10 cellular contexts compared by ENCODE assay signal in genomic region chr19:49891393-49891792, GRCh38. TPM values are rescaled to one million over a fixed set of nuclear protein-coding genes. Genes with fewer than 3 reads are reported as not detected.
DNase-seq lines count a peak whose midpoint lies in the region; ATAC-seq and TF ChIP-seq lines count a peak whose summit lies in the region.
"Had no signal": no experiment of that assay in that cellular context is flagged by ENCODE, and none has a peak within 500 bp of the region (broad histone marks: within the 10 kb centered on the region; RNA-seq: fewer than 3 reads in every experiment).

No MANE protein-coding gene starts in this region.

- H3K27me3 Mint-ChIP-seq in activated CD4-positive, alpha-beta T cell treated with anti-CD3 and anti-CD28 coated beads, Interleukin-2, amount 10 ng/mL, durations not matched to agents 7 days and 5 days, result peaks cover 3% of the 10 kb centered on the region
- H3K27me3 Mint-ChIP-seq in neural progenitor cell (ENCODE audit: insufficient read depth, low read depth), result peaks cover 19% of the 10 kb centered on the region
- H3K27me3 Mint-ChIP-seq: naive thymus-derived CD4-positive, alpha-beta T cell had no signal

- ATAC-seq in GM18907 (IDR thresholded peaks at IDR 0.05; ENCODE audit: unreplicated experiment), result no peak
- ATAC-seq: gastroesophageal sphincter had no signal

- H2AFZ ChIP-seq in neural progenitor cell (replicated peaks), result no peak overlapping the region
- H2AFZ ChIP-seq: GM23248 had no signal

- peaks cover 23% of the 10 kb centered on the region for H3F3A ChIP-seq in neural progenitor cell (ENCODE audit: low read depth)

- no peaks in the 10 kb centered on the region for H3K36me3 ChIP-seq in neural progenitor cell

- no peak overlapping the region for H3K9ac ChIP-seq in neural progenitor cell
- H3K9ac ChIP-seq: GM23248 had no signal

- peak overlapping the region; percentile 54 for H3K27ac Mint-ChIP-seq in activated CD4-positive, alpha-beta T cell treated with anti-CD3 and anti-CD28 coated beads, Interleukin-2, amount 10 ng/mL, durations not matched to agents 7 days and 5 days
- peak overlapping the region; percentile 42 for H3K27ac Mint-ChIP-seq in neural progenitor cell

- no peak overlapping the region for H3K4me3 Mint-ChIP-seq in activated CD4-positive, alpha-beta T cell treated with anti-CD3 and anti-CD28 coated beads, Interleukin-2, amount 10 ng/mL, durations not matched to agents 7 days and 5 days
- H3K4me3 Mint-ChIP-seq in neural progenitor cell, result peak overlapping the region; percentile 30

- H3K4me3 ChIP-seq in neural progenitor cell, result no peak overlapping the region
- H3K4me3 ChIP-seq: gastroesophageal sphincter, GM23248 had no signal

- H3K27ac ChIP-seq in neural progenitor cell, result no peak overlapping the region
- H3K27ac ChIP-seq: gastroesophageal sphincter, GM23248, testis had no signal

- H3K4me2 ChIP-seq in neural progenitor cell, result no peak overlapping the region

- no peaks in the 10 kb centered on the region for H3K79me2 ChIP-seq in neural progenitor cell (ENCODE audit: low read depth)

- POLR2A ChIA-PET in activated CD4-positive, alpha-beta T cell treated with anti-CD3 and anti-CD28 coated beads, Interleukin-2, amount 10 ng/mL, durations not matched to agents 7 days and 5 days (lab: Charles Lee), result no interaction called here

- H4K20me1 ChIP-seq in neural progenitor cell (ENCODE audit: low read depth), result no peaks in the 10 kb centered on the region

- peaks cover 22% of the 10 kb centered on the region for H3K4me1 Mint-ChIP-seq in activated CD4-positive, alpha-beta T cell treated with anti-CD3 and anti-CD28 coated beads, Interleukin-2, amount 10 ng/mL, durations not matched to agents 7 days and 5 days
- peaks cover 7% of the 10 kb centered on the region for H3K4me1 Mint-ChIP-seq in neural progenitor cell

- peaks cover 24% of the 10 kb centered on the region for H3K27me3 ChIP-seq in neural progenitor cell
- H3K27me3 ChIP-seq: testis had no signal

- no peaks in the 10 kb centered on the region for H3K36me3 Mint-ChIP-seq in activated CD4-positive, alpha-beta T cell treated with anti-CD3 and anti-CD28 coated beads, Interleukin-2, amount 10 ng/mL, durations not matched to agents 7 days and 5 days (ENCODE audit: low read depth)
- peaks cover 2% of the 10 kb centered on the region for H3K36me3 Mint-ChIP-seq in neural progenitor cell

- CTCF ChIA-PET in activated CD4-positive, alpha-beta T cell treated with anti-CD3 and anti-CD28 coated beads, Interleukin-2, amount 10 ng/mL, durations not matched to agents 7 days and 5 days (lab: Charles Lee), result interaction anchor here (0.7 to 2.5 kb wide), 5 partner anchors 11 to 46 kb away, joined by 3 to 11 read pairs (median 7); partner anchors contain the start of genes AKT1S1, ATF5, NUP62 and TBC1D17

- no peak for DNase-seq in activated CD4-positive, alpha-beta T cell treated with anti-CD3 and anti-CD28 coated beads, Interleukin-2, amount 10 ng/mL, durations not matched to agents 7 days and 5 days
- no peak for DNase-seq in activated CD4-positive, alpha-beta T cell treated with anti-CD3 and anti-CD28 coated beads, Interleukin-2, amount 50 U/mL, for 48 hours
- no peak for DNase-seq in neural progenitor cell (ENCODE audit: low spot score)
- DNase-seq: effector memory CD4-positive, alpha-beta T cell; NCI-H446 had no signal

- TF ChIP-seq CTCF in neural progenitor cell (IDR thresholded peaks at IDR 0.05), result no peak

- H3K9me3 ChIP-seq in neural progenitor cell (ENCODE audit: low read depth), result no peaks in the 10 kb centered on the region
- H3K9me3 ChIP-seq: gastroesophageal sphincter, testis had no signal

- H3K9me3 Mint-ChIP-seq in activated CD4-positive, alpha-beta T cell treated with anti-CD3 and anti-CD28 coated beads, Interleukin-2, amount 10 ng/mL, durations not matched to agents 7 days and 5 days, result no peaks in the 10 kb centered on the region
- H3K9me3 Mint-ChIP-seq in neural progenitor cell, result no peaks in the 10 kb centered on the region
- H3K9me3 Mint-ChIP-seq: naive thymus-derived CD4-positive, alpha-beta T cell had no signal

- H3K4me1 ChIP-seq in neural progenitor cell, result no peaks in the 10 kb centered on the region
- H3K4me1 ChIP-seq: testis had no signal

RNA-seq across cellular contexts. Expression of gene IL4I1, which starts 5.3 kb away (rescaled TPM):
- 1 to 10 TPM; 3.7 to 4.2 TPM for total RNA-seq in activated CD4-positive, alpha-beta T cell treated with anti-CD3 and anti-CD28 coated beads, Interleukin-2, amount 10 ng/mL, durations not matched to agents 7 days and 5 days
- 0.56 TPM in 1 of 2 replicates, not detected in the other for total RNA-seq in neural progenitor cell (ENCODE audit: low replicate concordance)
- total RNA-seq: GM23248 had no signal

RNA-seq across cellular contexts. Expression of gene TBC1D17, which starts 13.9 kb away (rescaled TPM):
- 10 to 100 TPM; 33.2 to 33.8 TPM for total RNA-seq in activated CD4-positive, alpha-beta T cell treated with anti-CD3 and anti-CD28 coated beads, Interleukin-2, amount 10 ng/mL, durations not matched to agents 7 days and 5 days
- 10.4 and 15.9 TPM in 2 replicates for total RNA-seq in neural progenitor cell (ENCODE audit: low replicate concordance)

RNA-seq across cellular contexts. Expression of gene AKT1S1, which starts 14.2 kb away (rescaled TPM):
- total RNA-seq in activated CD4-positive, alpha-beta T cell treated with anti-CD3 and anti-CD28 coated beads, Interleukin-2, amount 10 ng/mL, durations not matched to agents 7 days and 5 days, result 10 to 100 TPM; 17.5 to 18.9 TPM
- 2.3 and 13.6 TPM in 2 replicates for total RNA-seq in neural progenitor cell (ENCODE audit: low replicate concordance)

RNA-seq across cellular contexts. Expression of gene PNKP, which starts 24.0 kb away (rescaled TPM):
- 100 to 1,000 TPM; 105 to 131 TPM for total RNA-seq in activated CD4-positive, alpha-beta T cell treated with anti-CD3 and anti-CD28 coated beads, Interleukin-2, amount 10 ng/mL, durations not matched to agents 7 days and 5 days
- total RNA-seq in neural progenitor cell (ENCODE audit: low replicate concordance), result 41.1 and 72.4 TPM in 2 replicates

RNA-seq across cellular contexts. Expression of gene ATF5, which starts 37.6 kb away (rescaled TPM):
- 10 to 100 TPM; 10.5 to 12.1 TPM for total RNA-seq in activated CD4-positive, alpha-beta T cell treated with anti-CD3 and anti-CD28 coated beads, Interleukin-2, amount 10 ng/mL, durations not matched to agents 7 days and 5 days
- total RNA-seq in neural progenitor cell (ENCODE audit: low replicate concordance), result 1.6 and 10.6 TPM in 2 replicates
